1 cellular context compared by ENCODE assay signal in genomic region chr4:46715468-46715867, GRCh38.
TF ChIP-seq lines count a peak whose summit lies in the region.

No MANE protein-coding gene starts in this region.

TF ChIP-seq in GM23338, 12 proteins besides CTCF, POLR2A, EP300 and RAD21 (continued from another document):
- TF ChIP-seq, protein P1, sequence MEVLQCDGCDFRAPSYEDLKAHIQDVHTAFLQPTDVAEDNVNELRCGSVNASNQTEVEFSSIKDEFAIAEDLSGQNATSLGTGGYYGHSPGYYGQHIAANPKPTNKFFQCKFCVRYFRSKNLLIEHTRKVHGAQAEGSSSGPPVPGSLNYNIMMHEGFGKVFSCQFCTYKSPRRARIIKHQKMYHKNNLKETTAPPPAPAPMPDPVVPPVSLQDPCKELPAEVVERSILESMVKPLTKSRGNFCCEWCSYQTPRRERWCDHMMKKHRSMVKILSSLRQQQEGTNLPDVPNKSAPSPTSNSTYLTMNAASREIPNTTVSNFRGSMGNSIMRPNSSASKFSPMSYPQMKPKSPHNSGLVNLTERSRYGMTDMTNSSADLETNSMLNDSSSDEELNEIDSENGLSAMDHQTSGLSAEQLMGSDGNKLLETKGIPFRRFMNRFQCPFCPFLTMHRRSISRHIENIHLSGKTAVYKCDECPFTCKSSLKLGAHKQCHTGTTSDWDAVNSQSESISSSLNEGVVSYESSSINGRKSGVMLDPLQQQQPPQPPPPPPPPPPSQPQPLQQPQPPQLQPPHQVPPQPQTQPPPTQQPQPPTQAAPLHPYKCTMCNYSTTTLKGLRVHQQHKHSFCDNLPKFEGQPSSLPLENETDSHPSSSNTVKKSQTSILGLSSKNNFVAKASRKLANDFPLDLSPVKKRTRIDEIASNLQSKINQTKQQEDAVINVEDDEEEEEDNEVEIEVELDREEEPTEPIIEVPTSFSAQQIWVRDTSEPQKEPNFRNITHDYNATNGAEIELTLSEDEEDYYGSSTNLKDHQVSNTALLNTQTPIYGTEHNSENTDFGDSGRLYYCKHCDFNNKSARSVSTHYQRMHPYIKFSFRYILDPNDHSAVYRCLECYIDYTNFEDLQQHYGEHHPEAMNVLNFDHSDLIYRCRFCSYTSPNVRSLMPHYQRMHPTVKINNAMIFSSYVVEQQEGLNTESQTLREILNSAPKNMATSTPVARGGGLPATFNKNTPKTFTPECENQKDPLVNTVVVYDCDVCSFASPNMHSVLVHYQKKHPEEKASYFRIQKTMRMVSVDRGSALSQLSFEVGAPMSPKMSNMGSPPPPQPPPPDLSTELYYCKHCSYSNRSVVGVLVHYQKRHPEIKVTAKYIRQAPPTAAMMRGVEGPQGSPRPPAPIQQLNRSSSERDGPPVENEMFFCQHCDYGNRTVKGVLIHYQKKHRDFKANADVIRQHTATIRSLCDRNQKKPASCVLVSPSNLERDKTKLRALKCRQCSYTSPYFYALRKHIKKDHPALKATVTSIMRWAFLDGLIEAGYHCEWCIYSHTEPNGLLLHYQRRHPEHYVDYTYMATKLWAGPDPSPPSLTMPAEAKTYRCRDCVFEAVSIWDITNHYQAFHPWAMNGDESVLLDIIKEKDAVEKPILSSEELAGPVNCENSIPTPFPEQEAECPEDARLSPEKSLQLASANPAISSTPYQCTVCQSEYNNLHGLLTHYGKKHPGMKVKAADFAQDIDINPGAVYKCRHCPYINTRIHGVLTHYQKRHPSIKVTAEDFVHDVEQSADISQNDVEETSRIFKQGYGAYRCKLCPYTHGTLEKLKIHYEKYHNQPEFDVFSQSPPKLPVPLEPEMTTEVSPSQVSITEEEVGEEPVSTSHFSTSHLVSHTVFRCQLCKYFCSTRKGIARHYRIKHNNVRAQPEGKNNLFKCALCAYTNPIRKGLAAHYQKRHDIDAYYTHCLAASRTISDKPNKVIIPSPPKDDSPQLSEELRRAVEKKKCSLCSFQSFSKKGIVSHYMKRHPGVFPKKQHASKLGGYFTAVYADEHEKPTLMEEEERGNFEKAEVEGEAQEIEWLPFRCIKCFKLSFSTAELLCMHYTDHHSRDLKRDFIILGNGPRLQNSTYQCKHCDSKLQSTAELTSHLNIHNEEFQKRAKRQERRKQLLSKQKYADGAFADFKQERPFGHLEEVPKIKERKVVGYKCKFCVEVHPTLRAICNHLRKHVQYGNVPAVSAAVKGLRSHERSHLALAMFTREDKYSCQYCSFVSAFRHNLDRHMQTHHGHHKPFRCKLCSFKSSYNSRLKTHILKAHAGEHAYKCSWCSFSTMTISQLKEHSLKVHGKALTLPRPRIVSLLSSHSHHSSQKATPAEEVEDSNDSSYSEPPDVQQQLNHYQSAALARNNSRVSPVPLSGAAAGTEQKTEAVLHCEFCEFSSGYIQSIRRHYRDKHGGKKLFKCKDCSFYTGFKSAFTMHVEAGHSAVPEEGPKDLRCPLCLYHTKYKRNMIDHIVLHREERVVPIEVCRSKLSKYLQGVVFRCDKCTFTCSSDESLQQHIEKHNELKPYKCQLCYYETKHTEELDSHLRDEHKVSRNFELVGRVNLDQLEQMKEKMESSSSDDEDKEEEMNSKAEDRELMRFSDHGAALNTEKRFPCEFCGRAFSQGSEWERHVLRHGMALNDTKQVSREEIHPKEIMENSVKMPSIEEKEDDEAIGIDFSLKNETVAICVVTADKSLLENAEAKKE (CRISPR knock-in tag; IDR thresholded peaks at IDR 0.05) = no peak
- TF ChIP-seq POLR2AphosphoS5 (IDR thresholded peaks at IDR 0.05; ENCODE audit: low read depth) = no peak
- TF ChIP-seq ZNF114 (CRISPR knock-in tag; IDR thresholded peaks at IDR 0.05) = no peak
TF ChIP-seq in GM23338: peak in this region for 0.
